ENCODE assay signal across 1 cellular context in the genomic region with DNA sequence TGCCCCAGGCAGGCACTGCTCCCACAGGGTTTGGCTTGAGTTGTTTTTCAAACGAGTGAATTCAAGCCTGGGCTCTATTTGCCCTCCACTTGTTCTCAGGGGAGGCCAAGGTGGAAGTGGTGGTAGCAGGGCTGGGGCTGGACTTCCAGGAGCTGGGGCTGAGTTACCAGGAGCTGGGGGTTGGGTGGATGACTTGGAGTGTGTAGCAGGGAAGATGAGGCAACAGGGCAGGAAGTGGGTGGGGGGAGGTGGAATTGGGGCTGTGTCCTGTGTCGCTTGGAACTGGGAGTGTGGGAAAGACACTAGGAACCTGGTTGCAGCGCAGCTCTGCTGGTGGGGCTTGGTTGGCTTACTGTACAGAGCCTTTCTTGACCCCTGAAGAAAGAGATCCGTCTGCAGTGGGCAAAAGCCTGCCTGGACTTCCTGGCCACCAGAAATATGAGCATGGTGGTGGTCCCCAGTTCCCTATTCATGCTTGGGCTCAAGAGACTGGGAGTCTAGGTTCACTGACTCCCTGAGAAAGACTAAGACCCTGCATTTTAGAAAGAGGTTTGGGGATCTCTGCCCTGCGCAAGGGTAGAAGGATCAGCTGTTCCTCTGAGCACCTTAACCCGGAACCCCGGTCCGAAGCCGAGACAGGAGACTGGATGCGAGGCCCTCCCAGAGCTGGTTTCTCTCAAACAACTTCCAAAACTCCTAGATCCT.
TF ChIP-seq lines count a peak whose summit lies in the region.

No MANE protein-coding gene starts in this region.

TF ChIP-seq in IMR-90, 13 proteins besides CTCF, POLR2A, EP300 and RAD21:
- TF ChIP-seq CEBPB (IDR thresholded peaks at IDR 0.05; ENCODE audit: low read depth, low read length) = peak; percentile 54; the same call in 1 of the 2 replicates
- no peak for TF ChIP-seq MXI1 (IDR thresholded peaks at IDR 0.05; ENCODE audit: borderline replicate concordance, low read depth, low read length)
- no peak for TF ChIP-seq BHLHE40 (IDR thresholded peaks at IDR 0.05; ENCODE audit: low read depth, low read length)
- no peak for TF ChIP-seq CHD1 (IDR thresholded peaks at IDR 0.05; ENCODE audit: low read depth, low read length)
- no peak for TF ChIP-seq MAZ (IDR thresholded peaks at IDR 0.05; ENCODE audit: borderline replicate concordance, low read depth, low read length)
